ENCODE assay signal across 9 cellular contexts in genomic region chr4:103162176-103162575, GRCh38.
"Had no signal": no experiment of that assay in that cellular context is flagged by ENCODE, and none has a peak within 500 bp of the region (broad histone marks: within the 10 kb centered on the region; RNA-seq: fewer than 3 reads in every experiment).

No MANE protein-coding gene starts in this region.

- H2AFZ ChIP-seq: GM23338 had no signal

- H3K27ac Mint-ChIP-seq: GM23338, H9, HFFc6, IgD-negative memory B cell had no signal

- H3K4me2 ChIP-seq: GM23338 had no signal

- DNase-seq: H9, HCEC 1CT, HFFc6, KG1 had no signal

- FAIRE-seq: H1, H54, HTR-8/SVneo had no signal

- H3K4me3 Mint-ChIP-seq: GM23338, H9, HFFc6, IgD-negative memory B cell had no signal

- H3K4me1 Mint-ChIP-seq: GM23338, H9, IgD-negative memory B cell had no signal

- H3K9me3 Mint-ChIP-seq: GM23338, H9, HFFc6, IgD-negative memory B cell had no signal

- H3K27me3 Mint-ChIP-seq: IgD-negative memory B cell had no signal

- H3K4me3 ChIP-seq: GM23338 had no signal

- ATAC-seq: GM23338 had no signal
